Comparison of ENCODE assay signal across 11 cellular contexts in the genomic region with DNA sequence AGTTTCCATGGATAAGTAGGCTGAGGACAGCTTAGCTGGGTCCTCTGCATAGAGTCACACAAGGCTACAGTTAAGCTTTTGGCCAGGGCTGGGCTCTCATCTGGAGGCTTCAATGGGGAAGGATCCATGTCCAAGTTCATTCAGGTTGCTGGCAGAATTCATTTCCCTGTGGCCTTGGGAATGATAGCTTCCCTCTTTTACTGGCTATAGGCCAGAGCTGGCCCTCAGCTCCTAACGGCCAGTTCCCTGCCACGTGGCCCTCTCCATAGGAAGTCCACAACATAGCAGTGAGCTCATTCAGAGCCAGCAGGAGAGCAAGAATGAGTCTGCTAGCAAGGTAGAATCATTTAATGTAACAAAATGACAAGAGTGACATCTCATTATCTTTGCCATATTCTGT. TPM values are rescaled to one million over a fixed set of nuclear protein-coding genes. Genes with fewer than 3 reads are reported as not detected.
DNase-seq lines count a peak whose midpoint lies in the region; ATAC-seq, FAIRE-seq and TF ChIP-seq lines count a peak whose summit lies in the region.
"Had no signal": no experiment of that assay in that cellular context is flagged by ENCODE, and none has a peak within 500 bp of the region (broad histone marks: within the 10 kb centered on the region; RNA-seq: fewer than 3 reads in every experiment).

No MANE protein-coding gene starts in this region.

- H3K4me3 ChIP-seq in fibroblast of villous mesenchyme (ENCODE audit: low read depth, low read length) = no peak overlapping the region

- no peak for TF ChIP-seq CTCF in fibroblast of villous mesenchyme (IDR thresholded peaks at IDR 0.05; ENCODE audit: insufficient read depth, low read depth, low read length)

- peak; percentile 59 for ATAC-seq in SK-N-SH treated with all-trans-retinoic acid at 6 μM for 48 hours
- no peak for ATAC-seq in GM18861 (IDR thresholded peaks at IDR 0.05; ENCODE audit: unreplicated experiment)
- ATAC-seq in GM21367 (IDR thresholded peaks at IDR 0.05; ENCODE audit: unreplicated experiment) = no peak
- ATAC-seq: activated CD8-positive, alpha-beta memory T cell treated with anti-CD3 and anti-CD28 coated beads, Interleukin-2, amount 10 ng/mL, durations not matched to agents 7 days and 5 days had no signal

- DNase-seq in HTR-8/SVneo (ENCODE audit: insufficient read length, low spot score) = no peak
- peak; percentile 58 for DNase-seq in fibroblast of villous mesenchyme (ENCODE audit: low read depth)
- DNase-seq in pulmonary artery endothelial cell (ENCODE audit: low read depth, low spot score) = peak; percentile 68
- no peak for DNase-seq in NCI-H187 (lab: John Stamatoyannopoulos, UW)
- DNase-seq: activated CD8-positive, alpha-beta memory T cell treated with anti-CD3 and anti-CD28 coated beads, Interleukin-2, amount 10 ng/mL, durations not matched to agents 7 days and 5 days; posterior cingulate gyrus; T-helper 2 cell had no signal

- FAIRE-seq in HTR-8/SVneo (lab: Jason Lieb, UNC) = peak; percentile 23

TF ChIP-seq in SK-N-SH treated with all-trans-retinoic acid at 6 μM for 48 hours, 23 proteins besides CTCF, POLR2A, EP300 and RAD21:
- TF ChIP-seq OSR1 (CRISPR knock-in tag; IDR thresholded peaks at IDR 0.05) (no peak), ZC3H10 (CRISPR knock-in tag; IDR thresholded peaks at IDR 0.05) (no peak), ARNTL (CRISPR knock-in tag; IDR thresholded peaks at IDR 0.05; ENCODE audit: borderline replicate concordance, low read depth) (no peak), CSRNP3 (CRISPR knock-in tag; IDR thresholded peaks at IDR 0.05) (no peak), TOX (CRISPR knock-in tag; IDR thresholded peaks at IDR 0.05; ENCODE audit: borderline replicate concordance) (no peak), PPARA (CRISPR knock-in tag; IDR thresholded peaks at IDR 0.05; ENCODE audit: borderline replicate concordance) (no peak), ESRRG (CRISPR knock-in tag; IDR thresholded peaks at IDR 0.05) (no peak), RARB (CRISPR knock-in tag; IDR thresholded peaks at IDR 0.05) (no peak)

RNA-seq across cellular contexts. Expression of gene PODN, which starts 15.1 kb away (rescaled TPM):
- 8.7 and 9.1 TPM in 2 replicates for total RNA-seq in fibroblast of villous mesenchyme
- total RNA-seq in pulmonary artery endothelial cell = 0.26 and 0.60 TPM in 2 replicates
- total RNA-seq: activated CD8-positive, alpha-beta memory T cell treated with anti-CD3 and anti-CD28 coated beads, Interleukin-2, amount 10 ng/mL, durations not matched to agents 7 days and 5 days; LHCN-M2 had no signal

Comparison
In these comparisons a context has a peak if more than half of its experiments do, and no peak if none do; other contexts are left out.
1. DNase-seq: peak in fibroblast of villous mesenchyme (single experiment) and pulmonary artery endothelial cell (single experiment); none in HTR-8/SVneo (single experiment) and NCI-H187 (0 of 2).